Comparison of ENCODE assay signal across 17 cellular contexts in genomic region chr15:48592221-48592731, GRCh38. TPM values are rescaled to one million over a fixed set of nuclear protein-coding genes. Genes with fewer than 3 reads are reported as not detected.
DNase-seq lines count a peak whose midpoint lies in the region; ATAC-seq, FAIRE-seq and TF ChIP-seq lines count a peak whose summit lies in the region.
"Had no signal": no experiment of that assay in that cellular context is flagged by ENCODE, and none has a peak within 500 bp of the region (broad histone marks: within the 10 kb centered on the region; RNA-seq: fewer than 3 reads in every experiment).

No MANE protein-coding gene starts in this region.

- no peak overlapping the region for H3K27ac Mint-ChIP-seq in H9

- TF ChIP-seq POLR2A in IMR-90 (IDR thresholded peaks at IDR 0.05; ENCODE audit: low read depth, low read length) = no peak
- TF ChIP-seq POLR2A in GM12878 (IDR thresholded peaks at IDR 0.05; ENCODE audit: low read depth, low read length) = no peak

- CTCF ChIA-PET in IMR-90 (lab: Yijun Ruan, JAX) (no interaction called here), GM12878 (lab: Yijun Ruan, JAX) (interaction anchor here (0.7 to 1.2 kb wide), 5 partner anchors 10 to 240 kb away, joined by 3 read pairs; no protein-coding TSS in a partner anchor)

- H3T11ph ChIP-seq in H9 (ENCODE audit: low read length) = no peak overlapping the region

- in situ Hi-C loops in IMR-90 (cut with MboI; ENCODE audit: low sequenced_read_pairs) = no loop called here
- in situ Hi-C loops in GM12878 (cut with MboI) = no loop called here

- H4K8ac ChIP-seq in IMR-90 (ENCODE audit: low read depth in 2 of 2, low read length in 2 of 2) = 0 out of 4 replicates have a peak overlapping the region, but pooled peaks of 1 of the 2 experiments have one; percentile 17
- H4K8ac ChIP-seq in mesenchymal stem cell (ENCODE audit: low read length) = no peak overlapping the region
- H4K8ac ChIP-seq in H9 (replicated peaks; ENCODE audit: insufficient read length, low read depth, low read length) = no peak overlapping the region

- H3K18ac ChIP-seq in IMR-90 (ENCODE audit: low read depth, low read length) = no peak overlapping the region
- no peak overlapping the region for H3K18ac ChIP-seq in mesenchymal stem cell (ENCODE audit: low read depth in 1 of 2, low read length in 2 of 2)
- H3K18ac ChIP-seq in H9 (ENCODE audit: insufficient read length, low read depth, low read length) = no peak overlapping the region

- H2BK12ac ChIP-seq in mesenchymal stem cell (ENCODE audit: low read length in 2 of 2) = no peak overlapping the region
- no peak overlapping the region for H2BK12ac ChIP-seq in H9 (ENCODE audit: insufficient read length, low read depth, low read length)

- H3K27ac ChIP-seq in IMR-90 (ENCODE audit: insufficient read depth, low read length) = no peak overlapping the region
- H3K27ac ChIP-seq in GM12878 (ENCODE audit: control insufficient read depth, insufficient read depth) = no peak overlapping the region
- no peak overlapping the region for H3K27ac ChIP-seq in mesenchymal stem cell (ENCODE audit: low read length, poor library complexity, severe bottlenecking)
- H3K27ac ChIP-seq in H9 (ENCODE audit: insufficient read length, low read depth, low read length) = no peak overlapping the region
- H3K27ac ChIP-seq: esophagus squamous epithelium, HL-60, SJCRH30 had no signal

- TF ChIP-seq RAD21 in IMR-90 (IDR thresholded peaks at IDR 0.05; ENCODE audit: low read length) = no peak
- TF ChIP-seq RAD21 in GM12878 (IDR thresholded peaks at IDR 0.05; ENCODE audit: insufficient read depth, low read depth, low read length) = no peak

- H3K79me1 ChIP-seq in IMR-90 (ENCODE audit: low read depth in 1 of 2, low read length in 2 of 2) (peaks cover 24 to 58% of the 10 kb centered on the region in 2 experiments), mesenchymal stem cell (replicated peaks; ENCODE audit: low read length, poor library complexity, severe bottlenecking) (peaks cover 18% of the 10 kb centered on the region), H9 (ENCODE audit: insufficient read depth, low read depth, low read length, poor library complexity, severe bottlenecking) (no peaks in the 10 kb centered on the region)

- dilution Hi-C loops in IMR-90 (cut with HindIII; ENCODE audit: low sequenced_read_pairs, unreplicated experiment) = no loop called here

- H3K23ac ChIP-seq in IMR-90 (ENCODE audit: low read depth, low read length) (no peak overlapping the region), mesenchymal stem cell (ENCODE audit: low read length in 2 of 2) (no peak overlapping the region), H9 (ENCODE audit: insufficient read length, low read depth, low read length) (no peak overlapping the region)

- H3K4ac ChIP-seq in IMR-90 (ENCODE audit: low read depth, low read length) (no peak overlapping the region), mesenchymal stem cell (ENCODE audit: low read depth in 1 of 2, low read length in 2 of 2) (peak overlapping the region in 1 of 2 experiments; percentile 9), H9 (ENCODE audit: low read depth, low read length) (no peak overlapping the region)

- H4K20me1 ChIP-seq in IMR-90 (ENCODE audit: insufficient read depth, low read length) = 0 out of 2 replicates have a peak, but pooled peaks cover 5% of the 10 kb centered on the region
- H4K20me1 ChIP-seq in GM12878 (ENCODE audit: control insufficient read depth, insufficient read depth) = no peaks in the 10 kb centered on the region
- no peaks in the 10 kb centered on the region for H4K20me1 ChIP-seq in H9 (ENCODE audit: control insufficient read depth, insufficient read depth, insufficient read length)

- no peaks in the 10 kb centered on the region for H3K9me3 Mint-ChIP-seq in H9

- no peak overlapping the region for H4K5ac ChIP-seq in IMR-90 (ENCODE audit: low read depth, low read length)
- no peak overlapping the region for H4K5ac ChIP-seq in H9 (ENCODE audit: insufficient read length, low read depth, low read length)

- no peak overlapping the region for H2BK5ac ChIP-seq in IMR-90 (ENCODE audit: low read depth, low read length, poor library complexity, severe bottlenecking)
- no peak overlapping the region for H2BK5ac ChIP-seq in mesenchymal stem cell (ENCODE audit: low read depth, low read length, poor library complexity, severe bottlenecking)
- H2BK5ac ChIP-seq in H9 (ENCODE audit: insufficient read length, low read length) = no peak overlapping the region

- no peaks in the 10 kb centered on the region for H3K27me3 Mint-ChIP-seq in H9 (ENCODE audit: low read depth)

- H3K9me3 ChIP-seq in IMR-90 (ENCODE audit: control insufficient read depth, insufficient read depth, low read length) = no peaks in the 10 kb centered on the region
- H3K9me3 ChIP-seq in GM12878 (replicated peaks; ENCODE audit: control insufficient read depth, insufficient read depth, low read length) = no peaks in the 10 kb centered on the region
- no peaks in the 10 kb centered on the region for H3K9me3 ChIP-seq in mesenchymal stem cell (ENCODE audit: control insufficient read depth, low read length)
- no peaks in the 10 kb centered on the region for H3K9me3 ChIP-seq in H9 (ENCODE audit: control insufficient read depth, low read depth, low read length)
- H3K9me3 ChIP-seq: esophagus squamous epithelium, SJCRH30 had no signal

- H2AK5ac ChIP-seq in IMR-90 (ENCODE audit: low read depth, low read length) = no peak overlapping the region
- H2AK5ac ChIP-seq in mesenchymal stem cell (ENCODE audit: low read length, severe bottlenecking) = no peak overlapping the region
- H2AK5ac ChIP-seq in H9 (ENCODE audit: insufficient read length, low read length) = no peak overlapping the region

- H3K9me1 ChIP-seq in IMR-90 (ENCODE audit: insufficient read depth, low read length) = peaks cover 4% of the 10 kb centered on the region

- H2BK15ac ChIP-seq in IMR-90 (ENCODE audit: low read depth, low read length) (no peak overlapping the region), mesenchymal stem cell (ENCODE audit: low read depth, poor library complexity, severe bottlenecking) (no peak overlapping the region), H9 (ENCODE audit: low read depth, low read length) (no peak overlapping the region)

- H3K4me1 Mint-ChIP-seq in H9 = peaks cover 10 to 12% of the 10 kb centered on the region in 2 experiments

- FAIRE-seq in GM12878 (lab: Jason Lieb, UNC) = no peak
- FAIRE-seq: D721Med had no signal

- H3K9ac ChIP-seq in IMR-90 (ENCODE audit: low read depth, low read length) (no peak overlapping the region), GM12878 (ENCODE audit: control insufficient read depth, insufficient read depth, low read length) (no peak overlapping the region), mesenchymal stem cell (ENCODE audit: low read length) (peak overlapping the region; percentile 69), H9 (ENCODE audit: extremely low read depth, insufficient read length, low read length) (no peak overlapping the region)

- H3K79me2 ChIP-seq in GM12878 (ENCODE audit: control insufficient read depth, insufficient read depth, low read length) (no peaks in the 10 kb centered on the region), H9 (ENCODE audit: insufficient read depth, low read length) (no peaks in the 10 kb centered on the region)

- no peak overlapping the region for H3K4me3 Mint-ChIP-seq in H9

- no CpG with 5 or more reads among the region's 2 CpGs for WGBS in IMR-90 (ENCODE audit: extremely low coverage in 2 of 2, insufficient read length in 1 of 2), 2 experiments
- WGBS in GM12878 (ENCODE audit: insufficient coverage, insufficient replicate concordance, low lambda C conversion rate, missing lambda C conversion rate) = 51% methylated on average over 2 of the region's 2 CpGs
- 5% methylated on average over 2 of the region's 2 CpGs for WGBS in mesenchymal stem cell
- WGBS in H9 (ENCODE audit: extremely low coverage, insufficient read length, low lambda C conversion rate) = no CpG with 5 or more reads among the region's 2 CpGs

- H3K56ac ChIP-seq in IMR-90 (ENCODE audit: extremely low read depth, insufficient read depth, low read length) (no peak overlapping the region), H9 (ENCODE audit: insufficient read length, low read depth, low read length) (no peak overlapping the region)

- no peak for TF ChIP-seq EP300 in GM12878 (IDR thresholded peaks at IDR 0.05; ENCODE audit: borderline replicate concordance in 1 of 2, control insufficient read depth in 1 of 2, low read depth in 2 of 2, low read length in 2 of 2)

- RAD21 ChIA-PET in GM12878 (lab: Charles Lee; ENCODE audit: unreplicated experiment) = interaction anchor here (1.7 kb wide), 1 partner anchor 233 kb away, joined by 4 read pairs; no protein-coding TSS in a partner anchor

- DNase-seq in AG20443 (ENCODE audit: low spot score) = peak; percentile 65
- peak; percentile 94 for DNase-seq in IMR-90
- no peak for DNase-seq in GM12878 (ENCODE audit: low read depth, low spot score)
- peak; percentile 99 for DNase-seq in mesenchymal stem cell
- DNase-seq in iPS-NIHi7 (ENCODE audit: extremely low spot score) = no peak
- DNase-seq in H9 = no peak
- no peak for DNase-seq in NCI-H1436 treated with DMSO at 0.1 percent for 48 hours (lab: John Stamatoyannopoulos, UW)
- DNase-seq: activated CD4-positive, alpha-beta T cell treated with anti-CD3 and anti-CD28 coated beads, Interleukin-2, amount 50 U/mL, for 48 hours; amygdala; esophagus squamous epithelium; NCI-H1930; SJCRH30; stimulated activated CD4-positive, alpha-beta T cell treated with anti-CD3 and anti-CD28 coated beads, Interleukin-2, amount 100 ng/mL, for 24 hours had no signal

- no peak overlapping the region for H2AK9ac ChIP-seq in IMR-90 (replicated peaks; ENCODE audit: low read depth, low read length, poor library complexity)

- H3K4me3 ChIP-seq in IMR-90 (ENCODE audit: insufficient read depth, low read depth, low read length) (no peak overlapping the region), GM12878 (no peak overlapping the region), mesenchymal stem cell (ENCODE audit: insufficient read depth in 1 of 2, low read depth in 1 of 2, low read length in 2 of 2) (no peak overlapping the region)
- H3K4me3 ChIP-seq: esophagus squamous epithelium, SJCRH30 had no signal

- ATAC-seq in IMR-90 (ENCODE audit: low read depth) = peak; percentile 93
- no peak for ATAC-seq in GM12878
- no peak for ATAC-seq in HG02981 (IDR thresholded peaks at IDR 0.05; ENCODE audit: unreplicated experiment)
- ATAC-seq: HCT116 had no signal

- H2BK20ac ChIP-seq in IMR-90 (ENCODE audit: low read depth, low read length) = no peak overlapping the region
- no peak overlapping the region for H2BK20ac ChIP-seq in H9 (ENCODE audit: low read depth, low read length, poor library complexity, severe bottlenecking)

- POLR2A ChIA-PET in IMR-90 (lab: Charles Lee; ENCODE audit: unreplicated experiment) (no interaction called here), GM12878 (lab: Charles Lee) (interaction anchor here (1.2 kb wide), 1 partner anchor 38 kb away, joined by 3 read pairs; no protein-coding TSS in a partner anchor)

- SMC1A ChIA-PET in GM12878 (lab: Charles Lee; ENCODE audit: uncharacterized antibody, unreplicated experiment) = interaction anchor here (0.9 to 1.8 kb wide), 8 partner anchors 12 to 164 kb away, joined by 3 to 7 read pairs (median 3); no protein-coding TSS in a partner anchor

- no peaks in the 10 kb centered on the region for H3K23me2 ChIP-seq in H9 (ENCODE audit: insufficient read length, low read depth, low read length, poor library complexity, severe bottlenecking)

- H3K4me2 ChIP-seq in IMR-90 (ENCODE audit: low read depth, low read length) (no peak overlapping the region), GM12878 (ENCODE audit: control insufficient read depth, insufficient read depth) (no peak overlapping the region), mesenchymal stem cell (ENCODE audit: low read length, poor library complexity, severe bottlenecking) (no peak overlapping the region), H9 (ENCODE audit: insufficient read depth, insufficient read length, low read length) (no peak overlapping the region)

- H3K27me3 ChIP-seq in IMR-90 (ENCODE audit: control insufficient read depth, insufficient read depth, low read length) (no peaks in the 10 kb centered on the region), GM12878 (replicated peaks in 1 of 2; ENCODE audit: control insufficient read depth in 2 of 2, insufficient read depth in 2 of 2, low read length in 1 of 2) (no peaks in the 10 kb centered on the region), mesenchymal stem cell (ENCODE audit: control insufficient read depth in 1 of 2, insufficient read depth in 1 of 2, low read length in 2 of 2) (no peaks in the 10 kb centered on the region), H9 (ENCODE audit: insufficient read depth, low read length) (no peaks in the 10 kb centered on the region)
- H3K27me3 ChIP-seq: SJCRH30 had no signal

- H3K36me3 Mint-ChIP-seq in H9 (ENCODE audit: insufficient read depth in 1 of 3, low read depth in 3 of 3) = no peaks in the 10 kb centered on the region

- peaks cover 5% of the 10 kb centered on the region for H3K4me1 ChIP-seq in IMR-90 (ENCODE audit: control insufficient read depth, insufficient read depth, low read length)
- H3K4me1 ChIP-seq in GM12878 (ENCODE audit: control insufficient read depth, insufficient read depth, low read length) = peaks cover 10% of the 10 kb centered on the region
- H3K4me1 ChIP-seq in mesenchymal stem cell (ENCODE audit: control insufficient read depth, insufficient read depth, low read depth, low read length) = peaks cover 2% of the 10 kb centered on the region
- H3K4me1 ChIP-seq in H9 (ENCODE audit: insufficient read depth, low read length) = no peaks in the 10 kb centered on the region; the same call in 1 of the 2 replicates
- H3K4me1 ChIP-seq: SJCRH30 had no signal

- H2AFZ ChIP-seq in IMR-90 (replicated peaks; ENCODE audit: low read length, poor library complexity) (no peak overlapping the region), GM12878 (ENCODE audit: control insufficient read depth, low read depth, low read length) (no peak overlapping the region), mesenchymal stem cell (ENCODE audit: low read depth, low read length) (no peak overlapping the region), H9 (ENCODE audit: low read length) (no peak overlapping the region)

- H3K36me3 ChIP-seq in IMR-90 (ENCODE audit: control insufficient read depth, insufficient read depth, low read length) (peaks cover 21% of the 10 kb centered on the region), GM12878 (ENCODE audit: control insufficient read depth in 2 of 2, insufficient read depth in 2 of 2, low read length in 1 of 2) (no peaks in the 10 kb centered on the region), mesenchymal stem cell (ENCODE audit: control insufficient read depth in 1 of 2, insufficient read depth in 2 of 2, low read depth in 1 of 2, low read length in 2 of 2) (peaks cover 8 to 92% of the 10 kb centered on the region in 2 experiments)
- H3K36me3 ChIP-seq: SJCRH30 had no signal

- H3K14ac ChIP-seq in IMR-90 (replicated peaks; ENCODE audit: low read depth, low read length) = no peak overlapping the region
- H3K14ac ChIP-seq in mesenchymal stem cell (ENCODE audit: low read length in 2 of 2) = no peak overlapping the region
- no peak overlapping the region for H3K14ac ChIP-seq in H9 (ENCODE audit: insufficient read depth, low read length)

- BruUV-seq in IMR-90 (replicated peaks; lab: Mats Ljungman, UMichigan) = no TSS peak
- no TSS peak for BruUV-seq in GM12878 (replicated peaks; lab: Mats Ljungman, UMichigan)

- TF ChIP-seq CTCF in IMR-90 (conservative IDR thresholded peaks at IDR 0.05; ENCODE audit: low read depth, low read length) = no peak
- no peak for TF ChIP-seq CTCF in GM12878 (IDR thresholded peaks at IDR 0.05 in 2 of 3, conservative IDR thresholded peaks at IDR 0.05 in 1 of 3; ENCODE audit: control insufficient read depth in 2 of 3, extremely low read depth in 1 of 3, insufficient read depth in 1 of 3, low read depth in 3 of 3, low read length in 3 of 3)
- TF ChIP-seq CTCF in H9 (conservative IDR thresholded peaks at IDR 0.05) = no peak

- no peak overlapping the region for H2BK120ac ChIP-seq in IMR-90 (ENCODE audit: low read depth, low read length)
- no peak overlapping the region for H2BK120ac ChIP-seq in mesenchymal stem cell (ENCODE audit: low read depth, low read length)
- H2BK120ac ChIP-seq in H9 (ENCODE audit: low read depth, low read length, poor library complexity, severe bottlenecking) = no peak overlapping the region

- H4K91ac ChIP-seq in IMR-90 (ENCODE audit: insufficient read depth, low read depth, low read length) (no peak overlapping the region), mesenchymal stem cell (ENCODE audit: low read length) (no peak overlapping the region), H9 (ENCODE audit: insufficient read length, low read depth, low read length) (no peak overlapping the region)

- intact Hi-C loops in IMR-90 (cut with micrococcal nuclease) (no loop called here), GM12878 (cut with micrococcal nuclease; ENCODE audit: unreplicated experiment) (no loop called here)

RNA-seq across cellular contexts. Expression of gene FBN1, which starts 53.2 kb away (rescaled TPM):
- total RNA-seq in IMR-90 (2012; rRNA removed) (283 and 326 TPM in 2 replicates), GM12878 (2014; rRNA removed) (9.8 and 11.2 TPM in 2 replicates), GM12878 (2014; rRNA removed; fragmentation: Illumina TruSeq; extraction: Trizol) (10.1 and 10.7 TPM in 2 replicates), GM12878 (2021) (12.6 and 15.3 TPM in 2 replicates), H9 (2021) (3.6 and 4.9 TPM in 2 replicates)
- polyA plus RNA-seq in IMR-90 (2012; rRNA removed) (130 and 134 TPM in 2 replicates), GM12878 (2011; rRNA removed) (6.1 and 6.6 TPM in 2 replicates), GM12878 (2014; fragmentation: Illumina TruSeq; extraction: Trizol) (8.9 and 10.1 TPM in 2 replicates), GM12878 (2014; fragmentation: Nextera tagmentation; extraction: Ambion mirVana) (1 to 10 TPM; 2.2 to 2.6 TPM), GM12878 (2014; rRNA removed) (5.7 and 7.4 TPM in 2 replicates), GM12878 (2016; fragmentation: Nextera tagmentation; extraction: Ambion mirVana) (1 to 10 TPM; 3.7 to 3.8 TPM)
- polyA plus RNA-seq in IMR-90 (2012; cell fraction: cytosol; rRNA removed) = 90.0 and 130 TPM in 2 replicates
- polyA plus RNA-seq in IMR-90 (2012; cell fraction: nucleus; rRNA removed; ENCODE audit: low replicate concordance) = 150 and 261 TPM in 2 replicates
- 30.8 and 31.4 TPM in 2 replicates for total RNA-seq in GM12878 (2013; cell fraction: nucleolus; rRNA removed)
- 3.5 TPM for polyA plus RNA-seq in GM12878 (2011; ENCODE audit: low read depth)
- polyA plus RNA-seq in GM12878 (2011; cell fraction: cytosol; rRNA removed) = 5.3 and 5.8 TPM in 2 replicates
- 12.7 and 15.7 TPM in 2 replicates for polyA plus RNA-seq in GM12878 (2011; cell fraction: nucleus; rRNA removed)
- polyA plus RNA-seq in GM12878 (2012) = 4.5 and 5.7 TPM in 2 replicates
- 14.2 and 20.3 TPM in 2 replicates for polyA minus RNA-seq in GM12878 (2011; rRNA and poly(A)+ RNA removed)
- 5.3 and 5.7 TPM in 2 replicates for polyA minus RNA-seq in GM12878 (2011; cell fraction: cytosol; rRNA and poly(A)+ RNA removed)
- polyA minus RNA-seq in GM12878 (2011; cell fraction: nucleus; rRNA and poly(A)+ RNA removed) = 11.2 and 14.3 TPM in 2 replicates
- 170 TPM for polyA plus RNA-seq in mesenchymal stem cell (2013, experiment 1 of 2)
- polyA plus RNA-seq in mesenchymal stem cell (2013, experiment 2 of 2) = 151 TPM

Comparison
In these comparisons a context has a peak if more than half of its experiments do, and no peak if none do; other contexts are left out.
1. DNase-seq: peak in AG20443 (single experiment), IMR-90 (single experiment) and mesenchymal stem cell (single experiment); none in GM12878 (single experiment), iPS-NIHi7 (single experiment), H9 (single experiment) and NCI-H1436 treated with DMSO at 0.1 percent for 48 hours (single experiment).